In genomic region chr1:243489164-243489527, GRCh38 we compare ENCODE assay signal across 17 cellular contexts.
"Had no signal": no experiment of that assay in that cellular context is flagged by ENCODE, and none has a peak within 500 bp of the region (broad histone marks: within the 10 kb centered on the region; RNA-seq: fewer than 3 reads in every experiment).

No MANE protein-coding gene starts in this region.

- H3K9ac ChIP-seq: neural progenitor cell, parathyroid adenoma had no signal

- H3K27ac ChIP-seq: ascending aorta, colonic mucosa, epithelial cell of prostate, gastrocnemius medialis, neural progenitor cell, parathyroid adenoma, upper lobe of left lung had no signal

- H3K4me1 Mint-ChIP-seq: activated CD4-positive, alpha-beta T cell treated with anti-CD3 and anti-CD28 coated beads for 36 hours; mesothelial cell of epicardium had no signal

- DNase-seq: activated CD4-positive, alpha-beta T cell treated with anti-CD3 and anti-CD28 coated beads for 36 hours; activated CD8-positive, alpha-beta memory T cell treated with anti-CD3 and anti-CD28 coated beads, Interleukin-2, amount 50 U/mL, for 4 hours; activated CD8-positive, alpha-beta T cell treated with anti-CD3 and anti-CD28 coated beads for 36 hours; activated gamma-delta T cell treated with Interleukin-2 at 50 U/mL for 16 hours; activated T-cell treated with anti-CD3 and anti-CD28 coated beads, Interleukin-2, amount 50 U/mL, for 72 hours; colonic mucosa; effector memory CD4-positive, alpha-beta T cell; gastrocnemius medialis; retina; stimulated activated naive CD4-positive, alpha-beta T cell; T-helper 9 cell had no signal

- H3K9me3 Mint-ChIP-seq: activated CD8-positive, alpha-beta T cell treated with anti-CD3 and anti-CD28 coated beads for 36 hours; activated T-cell treated with anti-CD3 and anti-CD28 coated beads, Interleukin-2, amount 50 U/mL, for 72 hours; mesothelial cell of epicardium; neural progenitor cell had no signal

- H3K4me1 ChIP-seq: ascending aorta, colonic mucosa, gastrocnemius medialis, parathyroid adenoma, upper lobe of left lung had no signal

- H3K9me3 ChIP-seq: ascending aorta, colonic mucosa, gastrocnemius medialis, upper lobe of left lung had no signal

- H3K36me3 ChIP-seq: colonic mucosa, neural progenitor cell had no signal

- H3K27ac Mint-ChIP-seq: activated CD4-positive, alpha-beta T cell treated with anti-CD3 and anti-CD28 coated beads for 36 hours; activated CD8-positive, alpha-beta T cell treated with anti-CD3 and anti-CD28 coated beads for 36 hours; activated T-cell treated with anti-CD3 and anti-CD28 coated beads, Interleukin-2, amount 50 U/mL, for 72 hours; mesothelial cell of epicardium had no signal

- H3K27me3 Mint-ChIP-seq: activated CD4-positive, alpha-beta T cell treated with anti-CD3 and anti-CD28 coated beads for 36 hours; activated CD8-positive, alpha-beta T cell treated with anti-CD3 and anti-CD28 coated beads for 36 hours had no signal

- H3K27me3 ChIP-seq: ascending aorta, colonic mucosa, gastrocnemius medialis, neural progenitor cell, upper lobe of left lung had no signal

- H3K4me3 ChIP-seq: ascending aorta, colonic mucosa, gastrocnemius medialis, neural progenitor cell, upper lobe of left lung had no signal

- H3K4me3 Mint-ChIP-seq: activated CD4-positive, alpha-beta T cell treated with anti-CD3 and anti-CD28 coated beads for 36 hours; activated CD8-positive, alpha-beta T cell treated with anti-CD3 and anti-CD28 coated beads for 36 hours; activated T-cell treated with anti-CD3 and anti-CD28 coated beads, Interleukin-2, amount 50 U/mL, for 72 hours; mesothelial cell of epicardium; neural progenitor cell had no signal
